In genomic region chr11:126607374-126607773, GRCh38 we compare ENCODE assay signal across 8 cellular contexts.
DNase-seq lines count a peak whose midpoint lies in the region; ATAC-seq and TF ChIP-seq lines count a peak whose summit lies in the region.

No MANE protein-coding gene starts in this region.

- 5 to 20% (median 10%) methylated on average over 8 of the region's 8 CpGs for WGBS in heart left ventricle, 4 donors

- H3K27me3 ChIP-seq in heart left ventricle = peaks cover 0 to 58% (median 12%) of the 10 kb centered on the region in 9 donors

- no peaks in the 10 kb centered on the region for H3K36me3 ChIP-seq in heart left ventricle

- ATAC-seq in GM19467 (IDR thresholded peaks at IDR 0.05; ENCODE audit: unreplicated experiment) (peak; percentile 59), heart left ventricle (peak in 3 of 4 donors; percentile 75 to 83 (median 80)), GM21447 (IDR thresholded peaks at IDR 0.05; ENCODE audit: unreplicated experiment) (no peak)

- TF ChIP-seq POLR2A in heart left ventricle (IDR thresholded peaks at IDR 0.05) = no peak

- intact Hi-C loops in heart left ventricle (cut with DNase I) = loop anchor here (2.0 to 10.0 kb wide), 6 partner anchors 380 to 740 kb away; no protein-coding TSS in a partner anchor

- TF ChIP-seq CTCF in VCaP (conservative IDR thresholded peaks at IDR 0.05) (peak; percentile 97), heart left ventricle (IDR thresholded peaks at IDR 0.05) (peak; percentile 35 to 68 (median 58)), retinal pigment epithelial cell (conservative IDR thresholded peaks at IDR 0.05; ENCODE audit: low read depth, low read length) (peak; percentile 85)

- H3K27ac ChIP-seq in VCaP (no peak overlapping the region), heart left ventricle (no peak overlapping the region)

- DNase-seq in COR-L47 (lab: John Stamatoyannopoulos, UW) (peak; percentile 40), NCI-H1105 (lab: John Stamatoyannopoulos, UW) (peak; percentile 69), heart left ventricle (peak in 4 of 5 donors; percentile 24 to 46 (median 32)), retinal pigment epithelial cell (ENCODE audit: low read depth) (no peak), AML-193 (lab: John Stamatoyannopoulos, UW) (no peak)

- H3K4me3 ChIP-seq in heart left ventricle (no peak overlapping the region), retinal pigment epithelial cell (ENCODE audit: low read length) (no peak overlapping the region)

- H3K4me1 ChIP-seq in heart left ventricle = peaks cover 0 to 2% (median 0%) of the 10 kb centered on the region in 12 donors

- H3K9me3 ChIP-seq in heart left ventricle = no peaks in the 10 kb centered on the region

Comparison
In these comparisons a context has a peak if more than half of its experiments do, and no peak if none do; other contexts are left out.
1. DNase-seq: peak in COR-L47 (single experiment), NCI-H1105 (single experiment) and heart left ventricle (4 of 5); none in retinal pigment epithelial cell (single experiment) and AML-193 (0 of 2).
2. Peak in every context shown above with its lines, with median percentiles within 50 percentile points of each other: CTCF ChIP-seq.